8 cellular contexts compared by ENCODE assay signal in the genomic region with DNA sequence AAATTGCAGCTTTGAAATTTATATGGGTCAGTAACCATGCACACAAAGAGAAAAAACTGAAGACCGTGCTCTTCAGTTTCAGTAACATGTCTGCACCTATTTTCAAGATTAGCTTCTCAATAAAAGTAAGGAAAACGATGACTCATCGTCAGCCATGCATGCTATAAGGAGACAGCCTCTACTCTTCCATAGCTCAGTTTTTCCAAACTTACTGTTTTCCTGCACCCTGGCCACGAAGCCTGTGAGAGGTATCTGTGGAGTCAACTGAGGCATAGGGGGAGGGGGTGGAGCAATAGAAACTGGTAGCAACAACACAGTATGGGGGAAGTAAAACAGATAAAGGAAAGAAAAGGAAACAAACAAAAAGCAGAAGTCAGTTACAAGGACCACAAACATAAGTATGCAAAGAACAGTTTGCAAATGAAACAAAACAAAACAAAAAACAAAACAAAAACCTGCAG. TPM values are rescaled to one million over a fixed set of nuclear protein-coding genes. Genes with fewer than 3 reads are reported as not detected.
DNase-seq lines count a peak whose midpoint lies in the region; ATAC-seq and TF ChIP-seq lines count a peak whose summit lies in the region.

No MANE protein-coding gene starts in this region.

- H3K9me2 ChIP-seq in PC-3 (replicated peaks; ENCODE audit: low read length) = no peaks in the 10 kb centered on the region

- no TSS peak for BruUV-seq in PC-3 (replicated peaks; lab: Mats Ljungman, UMichigan)

- H3K9me3 ChIP-seq in PC-3 (ENCODE audit: low read length) (no peaks in the 10 kb centered on the region), psoas muscle (no peaks in the 10 kb centered on the region), body of pancreas (no peaks in the 10 kb centered on the region)

- H3K4me3 ChIP-seq in PC-3 (ENCODE audit: low read length) (peak overlapping the region; percentile 40; the same call in 1 of the 2 replicates), psoas muscle (no peak overlapping the region), body of pancreas (no peak overlapping the region)

- intact Hi-C loops in activated CD4-positive, alpha-beta T cell treated with anti-CD3 and anti-CD28 coated beads, Interleukin-2, amount 10 ng/mL, durations not matched to agents 24 days and 14 days (cut with micrococcal nuclease) = no loop called here
- intact Hi-C loops in PC-3 (cut with micrococcal nuclease) (no loop called here), psoas muscle (cut with DNase I) (no loop called here), body of pancreas (cut with DNase I) (no loop called here)

- H3K9me3 Mint-ChIP-seq in activated CD4-positive, alpha-beta T cell treated with anti-CD3 and anti-CD28 coated beads, Interleukin-2, amount 10 ng/mL, durations not matched to agents 24 days and 14 days = no peaks in the 10 kb centered on the region
- H3K9me3 Mint-ChIP-seq in osteocyte (ENCODE audit: unreplicated experiment) = no peaks in the 10 kb centered on the region

- no peaks in the 10 kb centered on the region for H3F3A ChIP-seq in PC-3 (ENCODE audit: low read length, unreplicated experiment)

- TF ChIP-seq CTCF in PC-3 (conservative IDR thresholded peaks at IDR 0.05; ENCODE audit: low read depth, low read length) (no peak), foreskin keratinocyte (conservative IDR thresholded peaks at IDR 0.05) (no peak), psoas muscle (IDR thresholded peaks at IDR 0.05) (no peak), osteocyte (IDR thresholded peaks at IDR 0.05) (no peak), body of pancreas (IDR thresholded peaks at IDR 0.05) (no peak)

- H3K27ac ChIP-seq in PC-3 (ENCODE audit: low read length) = peak overlapping the region; percentile 41
- H3K27ac ChIP-seq in foreskin keratinocyte = peak overlapping the region; percentile 58
- no peak overlapping the region for H3K27ac ChIP-seq in psoas muscle
- H3K27ac ChIP-seq in body of pancreas = no peak overlapping the region

- H2AFZ ChIP-seq in PC-3 (ENCODE audit: low read length) = peak overlapping the region; percentile 61; the same call in 1 of the 2 replicates

- H4K20me1 ChIP-seq in PC-3 (ENCODE audit: low read length) = no peaks in the 10 kb centered on the region

- CTCF ChIA-PET in PC-3 (lab: Charles Lee) = interaction anchor here (0.6 kb wide), 1 partner anchor 28 kb away, joined by 4 read pairs; no protein-coding TSS in a partner anchor

- no peaks in the 10 kb centered on the region for H3K27me3 Mint-ChIP-seq in activated CD4-positive, alpha-beta T cell treated with anti-CD3 and anti-CD28 coated beads, Interleukin-2, amount 10 ng/mL, durations not matched to agents 24 days and 14 days
- H3K27me3 Mint-ChIP-seq in osteocyte (ENCODE audit: unreplicated experiment) = no peaks in the 10 kb centered on the region

- peak overlapping the region; percentile 8 for H3K4me3 Mint-ChIP-seq in activated CD4-positive, alpha-beta T cell treated with anti-CD3 and anti-CD28 coated beads, Interleukin-2, amount 10 ng/mL, durations not matched to agents 24 days and 14 days
- no peak overlapping the region for H3K4me3 Mint-ChIP-seq in osteocyte (ENCODE audit: unreplicated experiment)

- peak overlapping the region; percentile 59 for H3K4me2 ChIP-seq in PC-3 (ENCODE audit: low read length)

- H3K27ac Mint-ChIP-seq in activated CD4-positive, alpha-beta T cell treated with anti-CD3 and anti-CD28 coated beads, Interleukin-2, amount 10 ng/mL, durations not matched to agents 24 days and 14 days = peak overlapping the region; percentile 76
- no peak overlapping the region for H3K27ac Mint-ChIP-seq in osteocyte (ENCODE audit: unreplicated experiment)

- no peak overlapping the region for H3K9ac ChIP-seq in PC-3 (ENCODE audit: low read length)

- H3K36me3 ChIP-seq in PC-3 (ENCODE audit: low read depth, low read length) (no peaks in the 10 kb centered on the region), psoas muscle (ENCODE audit: insufficient read depth in 1 of 2, low read depth in 1 of 2) (peaks cover 0 to 45% of the 10 kb centered on the region in 2 donors), body of pancreas (replicated peaks in 1 of 2; ENCODE audit: insufficient read depth in 1 of 2, low read depth in 2 of 2) (peaks cover 0 to 2% of the 10 kb centered on the region in 2 donors)

- WGBS in psoas muscle, 3 donors = 83 to 84% (median 83%) methylated on average over 4 of the region's 4 CpGs
- WGBS in body of pancreas, 2 donors = 86 to 87% methylated on average over 4 of the region's 4 CpGs

- peaks cover 35% of the 10 kb centered on the region for H3K36me3 Mint-ChIP-seq in activated CD4-positive, alpha-beta T cell treated with anti-CD3 and anti-CD28 coated beads, Interleukin-2, amount 10 ng/mL, durations not matched to agents 24 days and 14 days (ENCODE audit: low read depth)
- peaks cover 20% of the 10 kb centered on the region for H3K36me3 Mint-ChIP-seq in osteocyte (ENCODE audit: unreplicated experiment)

- H3K27me3 ChIP-seq in PC-3 (ENCODE audit: low read length) (no peaks in the 10 kb centered on the region), foreskin keratinocyte (no peaks in the 10 kb centered on the region), psoas muscle (ENCODE audit: insufficient read depth in 3 of 3, low read length in 2 of 3) (no peaks in the 10 kb centered on the region), body of pancreas (no peaks in the 10 kb centered on the region)

- peaks cover 19% of the 10 kb centered on the region for H3K4me1 Mint-ChIP-seq in activated CD4-positive, alpha-beta T cell treated with anti-CD3 and anti-CD28 coated beads, Interleukin-2, amount 10 ng/mL, durations not matched to agents 24 days and 14 days
- H3K4me1 Mint-ChIP-seq in osteocyte (ENCODE audit: unreplicated experiment) = peaks cover 5% of the 10 kb centered on the region

- no peaks in the 10 kb centered on the region for H3K79me2 ChIP-seq in PC-3 (ENCODE audit: low read length)

- H3K4me1 ChIP-seq in PC-3 (ENCODE audit: insufficient read depth, low read length) (peaks cover 12% of the 10 kb centered on the region), foreskin keratinocyte (peaks cover 5% of the 10 kb centered on the region), psoas muscle (no peaks in the 10 kb centered on the region), body of pancreas (no peaks in the 10 kb centered on the region)

- TF ChIP-seq POLR2A in body of pancreas (IDR thresholded peaks at IDR 0.05) = no peak

- POLR2A ChIA-PET in PC-3 (lab: Charles Lee; ENCODE audit: unreplicated experiment) = interaction anchor here (0.6 kb wide), 2 partner anchors 18 to 125 kb away, joined by 3 read pairs; no protein-coding TSS in a partner anchor

- ATAC-seq in HG02943 (IDR thresholded peaks at IDR 0.05; ENCODE audit: low read depth, unreplicated experiment) (peak; percentile 87), PC-3 (peak; percentile 79), foreskin keratinocyte (peak; percentile 69), psoas muscle (no peak), body of pancreas (no peak)

- no peak for DNase-seq in activated CD4-positive, alpha-beta T cell treated with anti-CD3 and anti-CD28 coated beads, Interleukin-2, amount 10 ng/mL, durations not matched to agents 24 days and 14 days
- DNase-seq in activated CD4-positive, alpha-beta T cell treated with anti-CD3 and anti-CD28 coated beads for 1 hour = no peak
- DNase-seq in PC-3 = peak; percentile 75
- DNase-seq in foreskin keratinocyte = peak in 1 of 2 donors; percentile 40
- DNase-seq in psoas muscle = no peak
- DNase-seq in osteocyte (ENCODE audit: extremely low spot score, unreplicated experiment) = no peak
- no peak for DNase-seq in body of pancreas

RNA-seq across cellular contexts. Expression of gene PDSS1, which starts 58.0 kb away (rescaled TPM):
- 39.0 and 39.8 TPM in 2 replicates for total RNA-seq in activated CD4-positive, alpha-beta T cell treated with anti-CD3 and anti-CD28 coated beads, Interleukin-2, amount 10 ng/mL, durations not matched to agents 24 days and 14 days
- total RNA-seq in PC-3 (2014; rRNA removed) (16.8 and 29.0 TPM in 2 replicates), foreskin keratinocyte (18.0 and 20.3 TPM in 2 replicates), psoas muscle (10 to 100 TPM in 1 of 4 donors, 1 to 10 TPM in 3; 4.3 to 18.9 (median 6.9) TPM), osteocyte (3.4 and 3.8 TPM in 2 replicates), body of pancreas (1 to 10 TPM; 1.6 to 9.3 TPM)
- polyA plus RNA-seq in foreskin keratinocyte (15.6 and 19.7 TPM in 2 replicates), psoas muscle (10 to 100 TPM; 13.4 to 51.9 (median 14.2) TPM)

Comparison
In these comparisons a context has a peak if more than half of its experiments do, and no peak if none do; other contexts are left out.
1. ATAC-seq: peak in HG02943 (single experiment), PC-3 (single experiment) and foreskin keratinocyte (single experiment); none in psoas muscle (0 of 4) and body of pancreas (single experiment).
2. H3K27ac ChIP-seq: peak in PC-3 (single experiment) and foreskin keratinocyte (single experiment); none in psoas muscle (single experiment) and body of pancreas (0 of 4).